In the genomic region with DNA sequence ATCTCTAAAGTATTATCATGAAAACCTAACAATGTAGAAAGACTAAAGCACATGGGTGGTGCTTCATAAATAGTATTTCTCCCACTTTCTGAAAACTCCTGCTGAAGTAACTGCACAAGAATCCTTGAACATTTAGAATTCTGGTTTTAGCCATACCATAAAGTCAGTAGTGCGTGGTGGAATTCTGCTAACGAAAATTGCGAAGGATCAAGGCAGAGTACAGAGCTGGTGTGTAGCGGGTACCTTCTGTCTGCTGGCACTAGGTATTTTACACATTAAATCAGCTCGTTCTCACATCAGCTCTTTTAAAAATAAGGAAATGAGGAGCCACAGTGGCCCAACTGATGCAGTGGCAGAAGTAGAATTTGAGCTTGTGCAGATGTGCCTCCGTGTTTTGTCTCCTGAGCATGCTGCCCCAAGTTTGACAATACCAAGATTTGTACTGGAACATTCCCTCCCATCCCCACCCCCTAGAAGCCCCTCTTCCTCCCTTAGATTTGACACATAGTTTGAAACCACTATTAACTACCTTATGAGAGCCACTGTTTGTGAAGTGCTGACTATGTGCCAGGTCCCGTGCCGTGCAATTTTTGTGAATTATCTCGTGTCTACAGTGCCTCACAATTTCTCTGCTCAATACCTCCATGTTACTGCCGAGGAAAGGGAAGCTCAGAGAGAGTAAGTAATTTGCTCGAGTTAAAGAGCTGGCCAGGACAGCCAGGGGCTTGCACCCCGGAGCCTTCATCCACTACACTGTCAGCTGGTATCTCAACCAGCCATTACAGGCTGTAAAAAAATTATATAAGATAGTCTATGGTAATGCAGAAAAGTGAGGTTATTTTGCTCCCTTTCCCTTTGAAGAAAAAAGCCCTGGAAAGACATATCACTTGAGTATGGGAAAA, we compare ENCODE assay signal across 9 cellular contexts.
A peak's percentile ranks its signal among the peaks of the same experiment; 100 is the strongest.
DNase-seq lines count a peak whose midpoint lies in the region; ATAC-seq, FAIRE-seq and TF ChIP-seq lines count a peak whose summit lies in the region.
"Had no signal": no experiment of that assay in that cellular context is flagged by ENCODE, and none has a peak within 500 bp of the region (broad histone marks: within the 10 kb centered on the region; RNA-seq: fewer than 3 reads in every experiment).

No MANE protein-coding gene starts in this region.

- no peak overlapping the region for H3K4me3 Mint-ChIP-seq in activated T-helper 1 cell treated with anti-CD3 and anti-CD28 coated beads, Interleukin-12 subunit alpha, Interleukin-12 subunit beta, Interleukin-2, Interleukin-4 antibody, amounts not matched to agents 30 ng/mL and 10 ng/mL and 1 ng/mL, durations not matched to agents 14 hours and 24 hours and 36 hours

- peak overlapping the region; percentile 56 to 89 (median 83) for H3K27ac ChIP-seq in body of pancreas
- peak overlapping the region in 3 of 4 donors; percentile 66 to 83 (median 75) for H3K27ac ChIP-seq in pancreas

- H3K27me3 ChIP-seq in body of pancreas (no peaks in the 10 kb centered on the region), pancreas (no peaks in the 10 kb centered on the region)

- intact Hi-C loops in body of pancreas (cut with DNase I) (no loop called here), pancreas (cut with DNase I) (loop anchor here in 1 of 3 donors (10.0 kb wide), 1 partner anchor 61 kb away; no protein-coding TSS in a partner anchor)
- intact Hi-C loops in activated T-helper 1 cell treated with anti-CD3 and anti-CD28 coated beads, Interleukin-12 subunit alpha, Interleukin-12 subunit beta, Interleukin-2, Interleukin-4 antibody, amounts not matched to agents 30 ng/mL and 10 ng/mL and 1 ng/mL, durations not matched to agents 14 hours and 24 hours and 36 hours (cut with micrococcal nuclease): loop anchor here (1.0 to 2.0 kb wide), 5 partner anchors 13 to 447 kb away; no protein-coding TSS in a partner anchor

- ATAC-seq in GM18508 (IDR thresholded peaks at IDR 0.05; ENCODE audit: insufficient read depth, unreplicated experiment) (peak; percentile 8), HG03025 (IDR thresholded peaks at IDR 0.05; ENCODE audit: low FRiP score, unreplicated experiment) (peak; percentile 14), body of pancreas (no peak), pancreas (peak in 2 of 4 donors; percentile 17 to 47), HG03097 (IDR thresholded peaks at IDR 0.05; ENCODE audit: low FRiP score, unreplicated experiment) (no peak)

- H3K27me3 Mint-ChIP-seq in activated T-helper 1 cell treated with anti-CD3 and anti-CD28 coated beads, Interleukin-12 subunit alpha, Interleukin-12 subunit beta, Interleukin-2, Interleukin-4 antibody, amounts not matched to agents 30 ng/mL and 10 ng/mL and 1 ng/mL, durations not matched to agents 14 hours and 24 hours and 36 hours (ENCODE audit: insufficient read depth): peaks cover 26% of the 10 kb centered on the region

- H3K4me3 ChIP-seq in body of pancreas (no peak overlapping the region), pancreas (peak overlapping the region in 1 of 4 donors; percentile 19)

- no peaks in the 10 kb centered on the region for H3K9me3 ChIP-seq in body of pancreas
- H3K9me3 ChIP-seq in pancreas: no peaks in the 10 kb centered on the region

- H3K36me3 ChIP-seq in body of pancreas (replicated peaks in 1 of 2; ENCODE audit: insufficient read depth in 1 of 2, low read depth in 2 of 2) (no peaks in the 10 kb centered on the region), pancreas (no peaks in the 10 kb centered on the region)

- FAIRE-seq in pancreas (lab: Jason Lieb, UNC): no peak

- no peaks in the 10 kb centered on the region for H3K36me3 Mint-ChIP-seq in activated T-helper 1 cell treated with anti-CD3 and anti-CD28 coated beads, Interleukin-12 subunit alpha, Interleukin-12 subunit beta, Interleukin-2, Interleukin-4 antibody, amounts not matched to agents 30 ng/mL and 10 ng/mL and 1 ng/mL, durations not matched to agents 14 hours and 24 hours and 36 hours (ENCODE audit: low read depth)
- H3K36me3 Mint-ChIP-seq: memory B cell had no signal

- 46 to 55% methylated on average over 12 of the region's 12 CpGs for WGBS in body of pancreas, 2 donors
- WGBS in pancreas, 2 donors: 45 to 51% methylated on average over 12 of the region's 12 CpGs

- no peak overlapping the region for H3K27ac Mint-ChIP-seq in activated T-helper 1 cell treated with anti-CD3 and anti-CD28 coated beads, Interleukin-12 subunit alpha, Interleukin-12 subunit beta, Interleukin-2, Interleukin-4 antibody, amounts not matched to agents 30 ng/mL and 10 ng/mL and 1 ng/mL, durations not matched to agents 14 hours and 24 hours and 36 hours

- peaks cover 25% of the 10 kb centered on the region for H3K4me1 Mint-ChIP-seq in activated T-helper 1 cell treated with anti-CD3 and anti-CD28 coated beads, Interleukin-12 subunit alpha, Interleukin-12 subunit beta, Interleukin-2, Interleukin-4 antibody, amounts not matched to agents 30 ng/mL and 10 ng/mL and 1 ng/mL, durations not matched to agents 14 hours and 24 hours and 36 hours (ENCODE audit: low read depth)

- H3K4me1 ChIP-seq in body of pancreas: peaks cover 62% of the 10 kb centered on the region
- peaks cover 19 to 45% (median 38%) of the 10 kb centered on the region in 3 donors for H3K4me1 ChIP-seq in pancreas

- DNase-seq in body of pancreas (no peak), pancreas (no peak), NCI-H187 treated with DMSO at 0.1 percent for 48 hours (lab: John Stamatoyannopoulos, UW) (no peak), DMS53 (lab: John Stamatoyannopoulos, UW) (no peak)
- DNase-seq in activated T-helper 1 cell treated with anti-CD3 and anti-CD28 coated beads, Interleukin-12 subunit alpha, Interleukin-12 subunit beta, Interleukin-2, Interleukin-4 antibody, amounts not matched to agents 30 ng/mL and 10 ng/mL and 1 ng/mL, durations not matched to agents 14 hours and 24 hours and 36 hours (ENCODE audit: low spot score): no peak

- TF ChIP-seq CTCF in body of pancreas (IDR thresholded peaks at IDR 0.05): no peak
- TF ChIP-seq CTCF in pancreas (IDR thresholded peaks at IDR 0.05): no peak

- no peak for TF ChIP-seq POLR2A in body of pancreas (IDR thresholded peaks at IDR 0.05)

- no peaks in the 10 kb centered on the region for H3K9me3 Mint-ChIP-seq in activated T-helper 1 cell treated with anti-CD3 and anti-CD28 coated beads, Interleukin-12 subunit alpha, Interleukin-12 subunit beta, Interleukin-2, Interleukin-4 antibody, amounts not matched to agents 30 ng/mL and 10 ng/mL and 1 ng/mL, durations not matched to agents 14 hours and 24 hours and 36 hours
- H3K9me3 Mint-ChIP-seq: memory B cell had no signal

Comparison
In these comparisons a context has a peak if more than half of its experiments do, and no peak if none do; other contexts are left out.
1. ATAC-seq: peak in GM18508 (single experiment) and HG03025 (single experiment); none in body of pancreas (single experiment) and HG03097 (single experiment).